In the genomic region with DNA sequence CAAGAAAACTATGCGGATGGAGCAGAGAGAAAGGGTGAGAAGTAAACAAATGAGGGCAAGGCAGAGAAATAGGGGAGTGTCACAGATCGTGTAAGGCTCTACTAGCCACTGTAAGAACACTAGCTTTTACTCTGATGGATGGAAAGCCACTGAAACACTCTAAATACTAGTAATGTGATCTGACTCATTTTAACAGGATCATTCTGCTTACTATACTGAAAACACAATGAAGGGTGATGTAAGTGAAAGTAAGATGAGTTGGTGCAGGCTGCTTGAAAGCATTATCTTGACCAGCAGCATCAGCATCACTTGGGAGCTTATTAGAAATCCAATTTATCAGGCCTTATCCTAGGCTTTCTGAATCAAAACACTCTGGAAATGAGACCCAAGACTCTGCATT, we compare ENCODE assay signal across 11 cellular contexts. TPM values are rescaled to one million over a fixed set of nuclear protein-coding genes. Genes with fewer than 3 reads are reported as not detected.
A peak's percentile ranks its signal among the peaks of the same experiment; 100 is the strongest.
DNase-seq lines count a peak whose midpoint lies in the region; ATAC-seq and TF ChIP-seq lines count a peak whose summit lies in the region.
"Had no signal": no experiment of that assay in that cellular context is flagged by ENCODE, and none has a peak within 500 bp of the region (broad histone marks: within the 10 kb centered on the region; RNA-seq: fewer than 3 reads in every experiment).

No MANE protein-coding gene starts in this region.

- no peak overlapping the region for H3K4me3 Mint-ChIP-seq in activated naive CD4-positive, alpha-beta T cell treated with anti-CD3 and anti-CD28 coated beads for 36 hours

- ATAC-seq in HG02623 (IDR thresholded peaks at IDR 0.05; ENCODE audit: unreplicated experiment) (no peak), HG03378 (IDR thresholded peaks at IDR 0.05; ENCODE audit: unreplicated experiment) (no peak)

- H3K4me3 ChIP-seq in fibroblast of lung (replicated peaks in 1 of 4; ENCODE audit: control extremely low read depth in 1 of 4, insufficient read depth in 1 of 4, low read depth in 3 of 4, low read length in 4 of 4): no peak overlapping the region
- no peak overlapping the region for H3K4me3 ChIP-seq in left ventricle myocardium inferior
- H3K4me3 ChIP-seq: HAP-1 had no signal

- DNase-seq in activated naive CD4-positive, alpha-beta T cell treated with anti-CD3 and anti-CD28 coated beads for 36 hours: no peak
- no peak for DNase-seq in activated naive CD4-positive, alpha-beta T cell (lab: John Stamatoyannopoulos, UW)
- DNase-seq in OCI-M1 (lab: John Stamatoyannopoulos, UW): peak; percentile 52
- peak; percentile 22 to 86 for DNase-seq in fibroblast of lung (ENCODE audit: low read depth in 2 of 2)
- no peak for DNase-seq in left ventricle myocardium inferior
- DNase-seq in foreskin melanocyte: no peak
- DNase-seq: NCI-H526 treated with DMSO at 0.1 percent for 48 hours, occipital lobe had no signal

- no peaks in the 10 kb centered on the region for H3K27me3 ChIP-seq in fibroblast of lung (ENCODE audit: control insufficient read depth, insufficient read depth, low read length)
- H3K27me3 ChIP-seq in left ventricle myocardium inferior (ENCODE audit: low read depth): no peaks in the 10 kb centered on the region

- H3K4me2 ChIP-seq in fibroblast of lung (ENCODE audit: extremely low read depth, insufficient read depth, low read length): no peak overlapping the region

- peaks cover 15% of the 10 kb centered on the region for H3K36me3 Mint-ChIP-seq in activated naive CD4-positive, alpha-beta T cell treated with anti-CD3 and anti-CD28 coated beads for 36 hours (ENCODE audit: low read depth)

- no peak overlapping the region for H3K27ac ChIP-seq in fibroblast of lung (ENCODE audit: insufficient read depth, low read length)
- H3K27ac ChIP-seq in left ventricle myocardium inferior (replicated peaks): no peak overlapping the region

- H3K4me1 ChIP-seq in fibroblast of lung (ENCODE audit: control insufficient read depth, extremely low read depth, insufficient read depth, low read length) (no peaks in the 10 kb centered on the region), left ventricle myocardium inferior (peaks cover 19% of the 10 kb centered on the region)

- TF ChIP-seq CTCF in fibroblast of lung (conservative IDR thresholded peaks at IDR 0.05 in 1 of 2, IDR thresholded peaks at IDR 0.05 in 1 of 2; ENCODE audit: low read depth in 1 of 2, low read length in 2 of 2) (no peak), left ventricle myocardium inferior (IDR thresholded peaks at IDR 0.05; ENCODE audit: borderline replicate concordance) (no peak)

- H3K9me3 Mint-ChIP-seq in activated naive CD4-positive, alpha-beta T cell treated with anti-CD3 and anti-CD28 coated beads for 36 hours: no peaks in the 10 kb centered on the region

- peak overlapping the region; percentile 59 for H3K27ac Mint-ChIP-seq in activated naive CD4-positive, alpha-beta T cell treated with anti-CD3 and anti-CD28 coated beads for 36 hours

- no peak overlapping the region for H2AFZ ChIP-seq in fibroblast of lung (ENCODE audit: low read length)

- intact Hi-C loops in activated naive CD4-positive, alpha-beta T cell treated with anti-CD3 and anti-CD28 coated beads for 36 hours (cut with micrococcal nuclease): loop anchor here (1.0 kb wide), 1 partner anchor 29 kb away; no protein-coding TSS in a partner anchor
- intact Hi-C loops in left ventricle myocardium inferior (cut with micrococcal nuclease): no loop called here

- H3K9ac ChIP-seq in fibroblast of lung (ENCODE audit: insufficient read depth, low read length): no peak overlapping the region

- H3K79me2 ChIP-seq in fibroblast of lung (ENCODE audit: control insufficient read depth, insufficient read depth, low read length): no peaks in the 10 kb centered on the region

- H3K9me3 ChIP-seq in fibroblast of lung (ENCODE audit: control insufficient read depth, insufficient read depth, low read depth, low read length): no peaks in the 10 kb centered on the region
- no peaks in the 10 kb centered on the region for H3K9me3 ChIP-seq in left ventricle myocardium inferior (replicated peaks)
- H3K9me3 ChIP-seq: HAP-1 had no signal

- no peaks in the 10 kb centered on the region for H4K20me1 ChIP-seq in fibroblast of lung (ENCODE audit: control insufficient read depth, extremely low read depth, insufficient read depth, low read length)

- H3K4me1 Mint-ChIP-seq in activated naive CD4-positive, alpha-beta T cell treated with anti-CD3 and anti-CD28 coated beads for 36 hours (ENCODE audit: low read depth): peaks cover 31% of the 10 kb centered on the region

- no peaks in the 10 kb centered on the region for H3K36me3 ChIP-seq in fibroblast of lung (ENCODE audit: control insufficient read depth, insufficient read depth, low read length)
- H3K36me3 ChIP-seq in left ventricle myocardium inferior: peaks cover 19% of the 10 kb centered on the region

- no peaks in the 10 kb centered on the region for H3K27me3 Mint-ChIP-seq in activated naive CD4-positive, alpha-beta T cell treated with anti-CD3 and anti-CD28 coated beads for 36 hours (ENCODE audit: low read depth)

- CTCF ChIA-PET in activated naive CD4-positive, alpha-beta T cell treated with anti-CD3 and anti-CD28 coated beads for 36 hours (lab: Charles Lee): interaction anchor here (0.6 kb wide), 1 partner anchor 82 kb away, joined by 3 read pairs; no protein-coding TSS in a partner anchor

RNA-seq across cellular contexts. Expression of a gene that starts 32.7 kb away (rescaled TPM):
- total RNA-seq in activated naive CD4-positive, alpha-beta T cell treated with anti-CD3 and anti-CD28 coated beads for 36 hours: 10 to 100 TPM; 48.1 to 51.2 TPM
- 33.6 and 37.5 TPM in 2 replicates for total RNA-seq in fibroblast of lung
- 29.3 and 29.4 TPM in 2 replicates for polyA plus RNA-seq in fibroblast of lung
- 16.3 and 19.4 TPM in 2 replicates for polyA plus RNA-seq in fibroblast of lung (2012)
- 22.0 and 29.2 TPM in 2 replicates for polyA minus RNA-seq in fibroblast of lung (ENCODE audit: low replicate concordance)
- total RNA-seq in left ventricle myocardium inferior: 30.9 TPM

Comparison
In these comparisons a context has a peak if more than half of its experiments do, and no peak if none do; other contexts are left out.
1. DNase-seq: peak in OCI-M1 (single experiment) and fibroblast of lung (2 of 2); none in activated naive CD4-positive, alpha-beta T cell treated with anti-CD3 and anti-CD28 coated beads for 36 hours (single experiment), activated naive CD4-positive, alpha-beta T cell (0 of 4), left ventricle myocardium inferior (single experiment) and foreskin melanocyte (single experiment).